ENCODE assay signal across 10 cellular contexts in the genomic region with DNA sequence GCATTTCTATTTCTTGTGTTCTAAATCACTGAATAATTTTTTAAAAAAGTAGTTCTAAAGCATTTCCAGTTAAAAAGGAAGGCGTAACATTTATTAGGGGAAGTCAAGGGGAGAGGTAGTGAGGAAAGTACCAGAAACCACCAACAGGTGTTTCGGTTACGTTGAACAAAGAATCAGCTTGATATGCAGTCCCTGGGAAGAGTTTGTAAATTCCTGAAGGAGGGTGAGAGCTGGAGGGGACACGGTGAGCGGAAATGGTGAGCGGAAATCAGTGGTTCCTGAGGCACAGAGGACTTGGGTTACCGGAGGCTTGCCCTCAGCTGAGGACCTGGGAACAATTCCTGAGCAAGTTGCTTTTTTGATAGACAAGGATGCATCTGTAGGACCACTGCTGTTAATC. TPM values are rescaled to one million over a fixed set of nuclear protein-coding genes. Genes with fewer than 3 reads are reported as not detected.
DNase-seq lines count a peak whose midpoint lies in the region; ATAC-seq and TF ChIP-seq lines count a peak whose summit lies in the region.
"Had no signal": no experiment of that assay in that cellular context is flagged by ENCODE, and none has a peak within 500 bp of the region (broad histone marks: within the 10 kb centered on the region; RNA-seq: fewer than 3 reads in every experiment).

No MANE protein-coding gene starts in this region.

- POLR2A ChIA-PET in T-cell (lab: Charles Lee) = interaction anchor here (0.7 to 0.9 kb wide), 2 partner anchors 14 to 21 kb away, joined by 3 to 4 read pairs; no protein-coding TSS in a partner anchor

- no peak for TF ChIP-seq CTCF in cardiac muscle cell (IDR thresholded peaks at IDR 0.05; ENCODE audit: low read depth, low read length)

- H3K27me3 ChIP-seq in cardiac muscle cell = no peaks in the 10 kb centered on the region

- H3K4me3 Mint-ChIP-seq in T-cell (peak overlapping the region; percentile 57 to 63 (median 60)), immature natural killer cell (peak overlapping the region in 4 of 5 donors; percentile 25 to 60 (median 42))
- H3K4me3 Mint-ChIP-seq in stimulated activated naive CD8-positive, alpha-beta T cell treated with anti-CD3 and anti-CD28 coated beads, Interleukin-15, amount 100 ng/mL, for 72 hours = peak overlapping the region; percentile 66 to 67

- H3K9me3 Mint-ChIP-seq in T-cell (no peaks in the 10 kb centered on the region), immature natural killer cell (no peaks in the 10 kb centered on the region)
- H3K9me3 Mint-ChIP-seq in stimulated activated naive CD8-positive, alpha-beta T cell treated with anti-CD3 and anti-CD28 coated beads, Interleukin-15, amount 100 ng/mL, for 72 hours = no peaks in the 10 kb centered on the region

- CTCF ChIA-PET in T-cell (lab: Charles Lee) = interaction anchor here in 1 of 2 donors (0.7 to 2.6 kb wide), 4 partner anchors 9 to 22 kb away, joined by 3 to 15 read pairs (median 4); partner anchors contain the start of gene MAP2K1

- no peaks in the 10 kb centered on the region for H3K9me3 ChIP-seq in cardiac muscle cell (ENCODE audit: low read depth)

- peak overlapping the region; percentile 60 for H3K27ac ChIP-seq in cardiac muscle cell

- H3K27ac Mint-ChIP-seq in T-cell = peak overlapping the region; percentile 69 to 82
- H3K27ac Mint-ChIP-seq in immature natural killer cell = peak overlapping the region in 4 of 6 donors; percentile 20 to 72 (median 47)
- peak overlapping the region; percentile 54 to 93 for H3K27ac Mint-ChIP-seq in stimulated activated naive CD8-positive, alpha-beta T cell treated with anti-CD3 and anti-CD28 coated beads, Interleukin-15, amount 100 ng/mL, for 72 hours

- peaks cover 41% of the 10 kb centered on the region for H3K4me1 ChIP-seq in cardiac muscle cell (ENCODE audit: low read depth)

- ATAC-seq in Right ventricle myocardium inferior (no peak), T-cell (replicated peaks in 1 of 4) (no peak), GM18861 (IDR thresholded peaks at IDR 0.05; ENCODE audit: unreplicated experiment) (no peak), GM21367 (IDR thresholded peaks at IDR 0.05; ENCODE audit: unreplicated experiment) (no peak)
- no peak for ATAC-seq in stimulated activated naive CD8-positive, alpha-beta T cell treated with anti-CD3 and anti-CD28 coated beads, Interleukin-15, amount 100 ng/mL, for 72 hours
- ATAC-seq: activated CD4-positive, CD25-positive, alpha-beta regulatory T cell treated with anti-CD3 and anti-CD28 coated beads, Interleukin-2, amount 50 U/mL, for 24 hours; Panc1 had no signal

- H3K36me3 ChIP-seq in cardiac muscle cell = no peaks in the 10 kb centered on the region

- no peaks in the 10 kb centered on the region for H3K27me3 Mint-ChIP-seq in T-cell
- peaks cover 0 to 3% (median 1%) of the 10 kb centered on the region in 3 donors for H3K27me3 Mint-ChIP-seq in immature natural killer cell (ENCODE audit: low read depth in 3 of 3)
- H3K27me3 Mint-ChIP-seq in stimulated activated naive CD8-positive, alpha-beta T cell treated with anti-CD3 and anti-CD28 coated beads, Interleukin-15, amount 100 ng/mL, for 72 hours = no peaks in the 10 kb centered on the region

- intact Hi-C loops in Right ventricle myocardium inferior (cut with DNase I) = no loop called here

- H3K4me3 ChIP-seq in cardiac muscle cell = no peak overlapping the region

- H3K4me1 Mint-ChIP-seq in T-cell = peaks cover 89 to 94% (median 92%) of the 10 kb centered on the region in 3 donors
- H3K4me1 Mint-ChIP-seq in immature natural killer cell = peaks cover 79 to 91% of the 10 kb centered on the region in 2 donors
- H3K4me1 Mint-ChIP-seq in stimulated activated naive CD8-positive, alpha-beta T cell treated with anti-CD3 and anti-CD28 coated beads, Interleukin-15, amount 100 ng/mL, for 72 hours = peaks cover 94% of the 10 kb centered on the region

- H3K36me3 Mint-ChIP-seq in T-cell = peaks cover 8% of the 10 kb centered on the region
- H3K36me3 Mint-ChIP-seq in immature natural killer cell = no peaks in the 10 kb centered on the region

- peak in 1 of 2 donors; percentile 36 for DNase-seq in cardiac muscle cell (ENCODE audit: low read depth in 1 of 2, low spot score in 1 of 2)
- no peak for DNase-seq in Right ventricle myocardium inferior (ENCODE audit: missing footprints)
- no peak for DNase-seq in T-cell
- no peak for DNase-seq in immature natural killer cell
- no peak for DNase-seq in stimulated activated naive CD8-positive, alpha-beta T cell treated with anti-CD3 and anti-CD28 coated beads, Interleukin-15, amount 100 ng/mL, for 72 hours
- no peak for DNase-seq in activated CD8-positive, alpha-beta memory T cell treated with anti-CD3 and anti-CD28 coated beads, Interleukin-2, amount 50 U/mL, for 48 hours

RNA-seq across cellular contexts. Expression of gene MAP2K1, which starts 17.8 kb away (rescaled TPM):
- total RNA-seq in cardiac muscle cell (62.7 and 70.7 TPM in 2 replicates), Right ventricle myocardium inferior (47.3 TPM), T-cell (10 to 100 TPM; 38.7 to 62.8 (median 49.4) TPM)
- polyA plus RNA-seq in cardiac muscle cell (96.5 and 97.0 TPM in 2 replicates), immature natural killer cell (10 to 100 TPM; 30.7 to 58.3 (median 48.9) TPM)

RNA-seq across cellular contexts. Expression of gene TIPIN, which starts 48.0 kb away (rescaled TPM):
- total RNA-seq in cardiac muscle cell (14.7 and 15.0 TPM in 2 replicates), Right ventricle myocardium inferior (2.8 TPM), T-cell (1 to 10 TPM; 3.6 to 8.4 (median 6.6) TPM)
- polyA plus RNA-seq in cardiac muscle cell (17.1 and 23.6 TPM in 2 replicates), immature natural killer cell (10 to 100 TPM in 1 of 3 donors, 1 to 10 TPM in 2; 4.0 to 10.2 (median 7.2) TPM)
